In the genomic region with DNA sequence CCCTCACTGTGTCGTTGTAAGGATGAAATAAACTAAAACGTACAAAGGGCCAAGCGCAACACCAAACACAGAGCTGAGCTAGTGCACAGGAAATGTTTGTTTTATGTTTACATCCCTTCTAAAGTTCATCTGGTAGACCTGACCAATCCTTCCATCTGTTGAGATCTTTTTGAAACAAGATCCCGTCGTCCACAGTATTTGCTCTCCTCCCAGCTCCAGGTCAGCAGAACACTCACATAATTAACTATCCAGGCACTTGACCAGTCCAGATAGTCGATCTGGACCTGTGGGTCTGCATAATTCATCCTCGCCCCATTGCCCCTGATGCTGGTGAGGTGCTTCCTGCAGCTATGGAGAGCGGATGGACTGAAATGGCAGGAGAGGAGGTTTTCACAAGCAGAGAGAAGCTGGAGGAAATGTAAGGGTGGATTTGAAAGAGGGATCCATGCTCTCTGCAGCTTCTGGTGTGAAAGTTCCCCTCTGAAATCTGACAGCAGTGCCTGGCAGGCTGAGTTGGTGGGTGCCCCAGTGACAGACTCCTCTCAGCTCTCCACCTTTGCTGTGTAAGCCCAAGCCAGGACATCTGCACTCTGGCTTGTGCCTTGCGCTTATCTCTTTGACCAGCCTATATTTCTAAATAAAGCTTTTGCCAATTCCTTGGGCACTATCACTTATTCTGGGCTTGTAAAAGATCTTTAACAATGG, we compare ENCODE assay signal across 1 cellular context.
A peak's percentile ranks its signal among the peaks of the same experiment; 100 is the strongest.
TF ChIP-seq lines count a peak whose summit lies in the region.

No MANE protein-coding gene starts in this region.

TF ChIP-seq in HepG2, 621 proteins besides CTCF, POLR2A, EP300 and RAD21 (continued from another document):
- TF ChIP-seq, protein P1, sequence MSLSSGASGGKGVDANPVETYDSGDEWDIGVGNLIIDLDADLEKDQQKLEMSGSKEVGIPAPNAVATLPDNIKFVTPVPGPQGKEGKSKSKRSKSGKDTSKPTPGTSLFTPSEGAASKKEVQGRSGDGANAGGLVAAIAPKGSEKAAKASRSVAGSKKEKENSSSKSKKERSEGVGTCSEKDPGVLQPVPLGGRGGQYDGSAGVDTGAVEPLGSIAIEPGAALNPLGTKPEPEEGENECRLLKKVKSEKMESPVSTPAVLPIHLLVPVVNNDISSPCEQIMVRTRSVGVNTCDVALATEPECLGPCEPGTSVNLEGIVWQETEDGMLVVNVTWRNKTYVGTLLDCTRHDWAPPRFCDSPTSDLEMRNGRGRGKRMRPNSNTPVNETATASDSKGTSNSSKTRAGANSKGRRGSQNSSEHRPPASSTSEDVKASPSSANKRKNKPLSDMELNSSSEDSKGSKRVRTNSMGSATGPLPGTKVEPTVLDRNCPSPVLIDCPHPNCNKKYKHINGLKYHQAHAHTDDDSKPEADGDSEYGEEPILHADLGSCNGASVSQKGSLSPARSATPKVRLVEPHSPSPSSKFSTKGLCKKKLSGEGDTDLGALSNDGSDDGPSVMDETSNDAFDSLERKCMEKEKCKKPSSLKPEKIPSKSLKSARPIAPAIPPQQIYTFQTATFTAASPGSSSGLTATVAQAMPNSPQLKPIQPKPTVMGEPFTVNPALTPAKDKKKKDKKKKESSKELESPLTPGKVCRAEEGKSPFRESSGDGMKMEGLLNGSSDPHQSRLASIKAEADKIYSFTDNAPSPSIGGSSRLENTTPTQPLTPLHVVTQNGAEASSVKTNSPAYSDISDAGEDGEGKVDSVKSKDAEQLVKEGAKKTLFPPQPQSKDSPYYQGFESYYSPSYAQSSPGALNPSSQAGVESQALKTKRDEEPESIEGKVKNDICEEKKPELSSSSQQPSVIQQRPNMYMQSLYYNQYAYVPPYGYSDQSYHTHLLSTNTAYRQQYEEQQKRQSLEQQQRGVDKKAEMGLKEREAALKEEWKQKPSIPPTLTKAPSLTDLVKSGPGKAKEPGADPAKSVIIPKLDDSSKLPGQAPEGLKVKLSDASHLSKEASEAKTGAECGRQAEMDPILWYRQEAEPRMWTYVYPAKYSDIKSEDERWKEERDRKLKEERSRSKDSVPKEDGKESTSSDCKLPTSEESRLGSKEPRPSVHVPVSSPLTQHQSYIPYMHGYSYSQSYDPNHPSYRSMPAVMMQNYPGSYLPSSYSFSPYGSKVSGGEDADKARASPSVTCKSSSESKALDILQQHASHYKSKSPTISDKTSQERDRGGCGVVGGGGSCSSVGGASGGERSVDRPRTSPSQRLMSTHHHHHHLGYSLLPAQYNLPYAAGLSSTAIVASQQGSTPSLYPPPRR (CRISPR knock-in tag; IDR thresholded peaks at IDR 0.05; ENCODE audit: borderline replicate concordance), result peak; percentile 63; the same call in 1 of the 2 replicates
- no peak for TF ChIP-seq ZNF570 (CRISPR knock-in tag; IDR thresholded peaks at IDR 0.05; ENCODE audit: borderline replicate concordance)
TF ChIP-seq in HepG2: peak in this region for 114.
